Comparison of ENCODE assay signal across 14 cellular contexts in genomic region chr20:19813839-19814238, GRCh38. TPM values are rescaled to one million over a fixed set of nuclear protein-coding genes. Genes with fewer than 3 reads are reported as not detected.
DNase-seq lines count a peak whose midpoint lies in the region; ATAC-seq, FAIRE-seq and TF ChIP-seq lines count a peak whose summit lies in the region.
"Had no signal": no experiment of that assay in that cellular context is flagged by ENCODE, and none has a peak within 500 bp of the region (broad histone marks: within the 10 kb centered on the region; RNA-seq: fewer than 3 reads in every experiment).

No MANE protein-coding gene starts in this region.

- 90% methylated on average over 4 of the region's 4 CpGs for WGBS in A549 (ENCODE audit: missing lambda C conversion rate)
- no CpG with 5 or more reads among the region's 4 CpGs for WGBS in neuronal stem cell (ENCODE audit: extremely low coverage in 2 of 2, insufficient read length in 2 of 2, insufficient replicate concordance in 1 of 2), 2 donors

- no peak for TF ChIP-seq RAD21 in A549 (conservative IDR thresholded peaks at IDR 0.05 in 1 of 2, IDR thresholded peaks at IDR 0.05 in 1 of 2)

- ATAC-seq in A549 = no peak
- ATAC-seq in HG02798 (IDR thresholded peaks at IDR 0.05; ENCODE audit: poor library complexity, unreplicated experiment) = no peak
- no peak for ATAC-seq in HG02678 (IDR thresholded peaks at IDR 0.05; ENCODE audit: unreplicated experiment)
- ATAC-seq: HCT116 had no signal

- no peak overlapping the region for H3K18ac ChIP-seq in neuronal stem cell (ENCODE audit: low read length)

- H3K4me1 ChIP-seq in A549 (peaks cover 40% of the 10 kb centered on the region), neuronal stem cell (ENCODE audit: control insufficient read depth in 2 of 2, insufficient read depth in 1 of 2, low read depth in 1 of 2, low read length in 2 of 2) (peaks cover 0 to 3% of the 10 kb centered on the region in 2 donors)

- CTCF ChIA-PET in A549 (lab: Yijun Ruan, JAX) = interaction anchor here (3.9 to 6.9 kb wide), 3 partner anchors 10 to 28 kb away, joined by 24 to 59 read pairs (median 55); no protein-coding TSS in a partner anchor

- no peak overlapping the region for H2BK5ac ChIP-seq in neuronal stem cell (ENCODE audit: low read length)

- peaks cover 8% of the 10 kb centered on the region for H3K9me3 ChIP-seq in A549
- H3K9me3 ChIP-seq in neuronal stem cell (replicated peaks in 1 of 2; ENCODE audit: control insufficient read depth in 2 of 2, insufficient read depth in 1 of 2, low read depth in 1 of 2, low read length in 2 of 2) = no peaks in the 10 kb centered on the region
- H3K9me3 ChIP-seq: ovary had no signal

- TF ChIP-seq EP300 in A549 (IDR thresholded peaks at IDR 0.05) = no peak

- H3K27me3 ChIP-seq in neuronal stem cell (ENCODE audit: control insufficient read depth in 3 of 3, insufficient read depth in 3 of 3, low read depth in 1 of 3, low read length in 3 of 3) = no peaks in the 10 kb centered on the region
- H3K27me3 ChIP-seq: ovary had no signal

- no peaks in the 10 kb centered on the region for H3K79me1 ChIP-seq in neuronal stem cell (ENCODE audit: low read depth, low read length)

- POLR2A ChIA-PET in A549 (lab: Yijun Ruan, JAX) = no interaction called here

- no peak overlapping the region for H3K4ac ChIP-seq in neuronal stem cell (ENCODE audit: low read length)

- H3K9ac ChIP-seq in neuronal stem cell (ENCODE audit: low read depth, low read length, poor library complexity) = no peak overlapping the region

- no peak overlapping the region for H2BK120ac ChIP-seq in neuronal stem cell (ENCODE audit: low read depth, low read length)

- no peak overlapping the region for H2BK12ac ChIP-seq in neuronal stem cell (ENCODE audit: low read length)

- no peak overlapping the region for H3K14ac ChIP-seq in neuronal stem cell (ENCODE audit: low read length)

- peak overlapping the region; percentile 80 to 89 for H3K27ac ChIP-seq in A549
- H3K27ac ChIP-seq in coronary artery = peak overlapping the region; percentile 17 to 52
- no peak overlapping the region for H3K27ac ChIP-seq in neuronal stem cell (replicated peaks; ENCODE audit: low read length)
- H3K27ac ChIP-seq: ovary had no signal

- FAIRE-seq in A549 (lab: Jason Lieb, UNC) (no peak), D721Med (lab: Jason Lieb, UNC) (no peak)

- H3K23ac ChIP-seq in neuronal stem cell (ENCODE audit: low read depth, low read length, poor library complexity) = no peak overlapping the region

- no peak overlapping the region for H3K4me2 ChIP-seq in A549
- H3K4me2 ChIP-seq in neuronal stem cell (ENCODE audit: insufficient read depth, low read length, poor library complexity, severe bottlenecking) = no peak overlapping the region

- H2AK5ac ChIP-seq in neuronal stem cell (ENCODE audit: low read depth, low read length) = no peak overlapping the region

- H4K91ac ChIP-seq in neuronal stem cell (ENCODE audit: low read depth, low read length, poor library complexity) = no peak overlapping the region

- no peak overlapping the region for H4K8ac ChIP-seq in neuronal stem cell (ENCODE audit: low read depth, low read length)

- TF ChIP-seq POLR2A in A549 (IDR thresholded peaks at IDR 0.05; ENCODE audit: low read length) = no peak

- TF ChIP-seq CTCF in A549 (IDR thresholded peaks at IDR 0.05) (no peak), coronary artery (IDR thresholded peaks at IDR 0.05) (no peak), D721Med (IDR thresholded peaks at IDR 0.05; ENCODE audit: insufficient read depth, missing control alignments) (no peak)

- H2BK15ac ChIP-seq in neuronal stem cell (ENCODE audit: low read length) = no peak overlapping the region

- H2AFZ ChIP-seq in neuronal stem cell (ENCODE audit: low read length) = no peak overlapping the region

- H3K36me3 ChIP-seq in neuronal stem cell (replicated peaks in 1 of 2; ENCODE audit: control insufficient read depth in 2 of 2, insufficient read depth in 2 of 2, low read length in 2 of 2) = peaks cover 0 to 12% of the 10 kb centered on the region in 2 donors
- H3K36me3 ChIP-seq: ovary had no signal

- no peak for DNase-seq in A549 (ENCODE audit: low read depth in 1 of 2, low spot score in 1 of 2)
- DNase-seq in HS-5 (ENCODE audit: low read depth) = peak; percentile 48
- DNase-seq in coronary artery (ENCODE audit: low spot score) = no peak
- DNase-seq in midbrain (lab: John Stamatoyannopoulos, UW) = peak; percentile 21
- no peak for DNase-seq in neuronal stem cell (ENCODE audit: low spot score)
- no peak for DNase-seq in D721Med (ENCODE audit: insufficient read length, low spot score)
- DNase-seq: activated CD4-positive, alpha-beta T cell treated with anti-CD3 and anti-CD28 coated beads, Interleukin-2, amount 50 U/mL, for 1 hour; activated T-cell treated with anti-CD3 and anti-CD28 coated beads, Interleukin-2, amount 50 U/mL, for 48 hours; AML-193; ovary; stimulated activated CD8-positive, alpha-beta memory T cell treated with anti-CD3 and anti-CD28 coated beads, Interleukin-4, amount 100 ng/mL, for 48 hours had no signal

- H3K4me3 ChIP-seq in A549 = no peak overlapping the region
- H3K4me3 ChIP-seq in coronary artery = no peak overlapping the region
- H3K4me3 ChIP-seq in neuronal stem cell (ENCODE audit: low read length in 2 of 2) = no peak overlapping the region
- H3K4me3 ChIP-seq: ovary had no signal

TF ChIP-seq in A549, 52 proteins besides CTCF, POLR2A, EP300 and RAD21 (continues in another document):
- no peak for TF ChIP-seq FOSL2 (IDR thresholded peaks at IDR 0.05)
- no peak for TF ChIP-seq FOSL2 (CRISPR knock-in tag; IDR thresholded peaks at IDR 0.05)
- TF ChIP-seq HES2 (IDR thresholded peaks at IDR 0.05) = no peak
- TF ChIP-seq SREBF2 (IDR thresholded peaks at IDR 0.05) = no peak
- no peak for TF ChIP-seq TP53 (CRISPR knock-in tag; IDR thresholded peaks at IDR 0.05)
- no peak for TF ChIP-seq CHD4 (IDR thresholded peaks at IDR 0.05; ENCODE audit: borderline replicate concordance)
- TF ChIP-seq RARB (CRISPR knock-in tag; IDR thresholded peaks at IDR 0.05) = no peak
- TF ChIP-seq BCL3 (IDR thresholded peaks at IDR 0.05) = no peak
- TF ChIP-seq BHLHE40 (IDR thresholded peaks at IDR 0.05; ENCODE audit: low read depth, low read length) = no peak
- TF ChIP-seq E2F6 (IDR thresholded peaks at IDR 0.05; ENCODE audit: borderline replicate concordance, low read depth) = no peak
- no peak for TF ChIP-seq NR3C1 (IDR thresholded peaks at IDR 0.05)
- TF ChIP-seq KDM1A (IDR thresholded peaks at IDR 0.05; ENCODE audit: low read depth) = no peak
- TF ChIP-seq CBX2 (IDR thresholded peaks at IDR 0.05; ENCODE audit: borderline replicate concordance, low read depth) = no peak
- TF ChIP-seq CEBPB (IDR thresholded peaks at IDR 0.05) = no peak
- no peak for TF ChIP-seq ZNF302 (CRISPR knock-in tag; IDR thresholded peaks at IDR 0.05)
- TF ChIP-seq HOXB13 (CRISPR knock-in tag; IDR thresholded peaks at IDR 0.05; ENCODE audit: low read depth) = no peak
- TF ChIP-seq JUNB (IDR thresholded peaks at IDR 0.05) = no peak

RNA-seq across cellular contexts. Expression of gene RIN2, which starts 55.8 kb away (rescaled TPM):
- polyA plus RNA-seq in A549 (2011; rRNA removed) (34.7 and 36.3 TPM in 2 replicates), A549 (2017; fragmentation: RNase III; extraction: RNeasy Plus Mini Kit Qiagen cat#74134 plus additional on column Dnase treatment) (22.4 to 23.3 TPM (median 22.7 TPM) in 3 replicates)
- polyA plus RNA-seq in A549 (2012; cell fraction: cytosol; rRNA removed) = 14.1 and 15.0 TPM in 2 replicates
- polyA plus RNA-seq in A549 (2012; cell fraction: nucleus; rRNA removed) = 13.0 and 15.5 TPM in 2 replicates
- 102 and 124 TPM in 2 replicates for polyA minus RNA-seq in A549 (2011; rRNA and poly(A)+ RNA removed)
- polyA plus RNA-seq in neuronal stem cell (2013, experiment 1 of 2) = 5.9 TPM
- 5.0 TPM for polyA plus RNA-seq in neuronal stem cell (2013, experiment 2 of 2)

Comparison
In these comparisons a context has a peak if more than half of its experiments do, and no peak if none do; other contexts are left out.
1. DNase-seq: peak in HS-5 (single experiment) and midbrain (single experiment); none in A549 (0 of 2), coronary artery (single experiment), neuronal stem cell (single experiment) and D721Med (single experiment).